ENCODE assay signal across 1 cellular context in genomic region chr5:15937708-15938107, GRCh38.
TF ChIP-seq lines count a peak whose summit lies in the region.

No MANE protein-coding gene starts in this region.

TF ChIP-seq in IMR-90, 13 proteins besides CTCF, POLR2A, EP300 and RAD21 (continued from another document):
- TF ChIP-seq USF2 (IDR thresholded peaks at IDR 0.05; ENCODE audit: low read depth, low read length) = no peak
- no peak for TF ChIP-seq RCOR1 (IDR thresholded peaks at IDR 0.05; ENCODE audit: insufficient replicate concordance, low read length)
- no peak for TF ChIP-seq BHLHE40 (IDR thresholded peaks at IDR 0.05; ENCODE audit: low read depth, low read length)
- TF ChIP-seq NFE2L2 (IDR thresholded peaks at IDR 0.05; ENCODE audit: low read depth, low read length) = no peak
- TF ChIP-seq FOS (IDR thresholded peaks at IDR 0.05; ENCODE audit: low read depth, low read length) = no peak
- no peak for TF ChIP-seq RFX5 (IDR thresholded peaks at IDR 0.05; ENCODE audit: low read depth, low read length)
- no peak for TF ChIP-seq SMC3 (IDR thresholded peaks at IDR 0.05; ENCODE audit: low read depth, low read length)
- no peak for TF ChIP-seq MXI1 (IDR thresholded peaks at IDR 0.05; ENCODE audit: borderline replicate concordance, low read depth, low read length)
- no peak for TF ChIP-seq CHD1 (IDR thresholded peaks at IDR 0.05; ENCODE audit: low read depth, low read length)
- TF ChIP-seq MAFK (IDR thresholded peaks at IDR 0.05; ENCODE audit: low read depth, low read length) = no peak
- no peak for TF ChIP-seq CEBPB (IDR thresholded peaks at IDR 0.05; ENCODE audit: low read depth, low read length)
